In the genomic region with DNA sequence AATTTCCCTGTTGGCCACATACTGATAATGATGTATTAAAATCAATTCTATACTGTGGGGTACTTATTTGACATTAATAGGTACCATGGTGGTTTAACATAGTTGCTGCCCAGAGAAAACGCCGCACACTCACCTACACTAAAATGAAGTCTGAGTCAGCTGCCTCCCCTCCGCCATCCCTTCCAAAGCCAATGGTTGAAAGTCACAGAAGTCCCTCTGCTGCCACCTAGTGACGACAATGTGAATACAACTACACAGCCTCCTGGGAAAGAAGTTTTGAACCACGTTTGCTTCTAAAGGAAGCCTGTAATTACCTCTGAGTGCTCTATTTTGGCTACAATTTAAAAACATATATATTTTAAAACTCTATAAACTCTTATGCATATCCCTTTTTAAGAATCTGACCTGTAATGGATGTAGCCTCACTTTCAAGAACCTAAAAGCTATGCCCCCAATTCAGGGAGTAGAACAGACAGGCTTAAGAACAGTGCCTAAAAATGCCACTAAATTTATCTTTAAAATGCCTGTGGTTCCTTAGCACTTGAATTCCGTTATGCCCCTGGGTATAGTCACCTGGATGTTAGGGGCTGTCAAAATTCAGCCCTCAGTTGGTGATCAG, we compare ENCODE assay signal across 8 cellular contexts. TPM values are rescaled to one million over a fixed set of nuclear protein-coding genes. Genes with fewer than 3 reads are reported as not detected.
DNase-seq lines count a peak whose midpoint lies in the region; ATAC-seq and TF ChIP-seq lines count a peak whose summit lies in the region.

No MANE protein-coding gene starts in this region.

- H3K9me3 ChIP-seq in AG04450 (ENCODE audit: control insufficient read depth, insufficient read depth, low read length) = no peaks in the 10 kb centered on the region; the same call in 1 of the 2 replicates

- peak; percentile 81 for ATAC-seq in GM18907 (IDR thresholded peaks at IDR 0.05; ENCODE audit: unreplicated experiment)

- CTCF ChIA-PET in AG04450 (lab: Charles Lee) = interaction anchor here (0.5 to 3.9 kb wide), 23 partner anchors 11 to 295 kb away, joined by 3 to 23 read pairs (median 4); a partner anchor contains a TSS

- H3K4me3 ChIP-seq in AG04450 (ENCODE audit: low read depth, low read length) (no peak overlapping the region), HL-60 (replicated peaks; ENCODE audit: insufficient read depth, low read length) (no peak overlapping the region)

- TF ChIP-seq CTCF in AG04450 (IDR thresholded peaks at IDR 0.05; ENCODE audit: low read depth, low read length) (peak; percentile 88), HL-60 (IDR thresholded peaks at IDR 0.05; ENCODE audit: insufficient read depth, low read length) (peak; percentile 49)

- POLR2A ChIA-PET in AG04450 (lab: Yijun Ruan, JAX) = no interaction called here

- DNase-seq in AG04450 (ENCODE audit: low read depth, low spot score) (peak; percentile 64), HL-60 (ENCODE audit: low read depth in 1 of 2, low spot score in 1 of 2) (peak; percentile 32 to 69), NCI-H82 (lab: John Stamatoyannopoulos, UW) (peak; percentile 93), medulla oblongata (ENCODE audit: extremely low spot score) (peak; percentile 95)
- DNase-seq in activated CD4-positive, alpha-beta T cell treated with anti-CD3 and anti-CD28 coated beads, Interleukin-2, amount 50 U/mL, for 4 hours = peak; percentile 73 to 74
- peak; percentile 75 for DNase-seq in effector CD4-positive, alpha-beta T cell
- peak; percentile 34 for DNase-seq in stimulated activated CD8-positive, alpha-beta memory T cell treated with anti-CD3 and anti-CD28 coated beads, Interleukin-12 subunit alpha, Interleukin-12 subunit beta, amount 100 ng/mL, for 4 hours (ENCODE audit: low read depth)

- peaks cover 6% of the 10 kb centered on the region for H3K27me3 ChIP-seq in AG04450 (ENCODE audit: control insufficient read depth, insufficient read depth, low read length)
- no peaks in the 10 kb centered on the region for H3K27me3 ChIP-seq in HL-60 (ENCODE audit: insufficient read depth, poor library complexity, severe bottlenecking)

- H3K27ac ChIP-seq in AG04450 (ENCODE audit: low read depth, low read length) (no peak overlapping the region), HL-60 (replicated peaks) (no peak overlapping the region)

RNA-seq across cellular contexts. Expression of a gene that starts 20.6 kb away (rescaled TPM):
- 83.7 and 88.4 TPM in 2 replicates for polyA plus RNA-seq in AG04450 (2011; rRNA removed)
- 44.8 and 49.7 TPM in 2 replicates for polyA minus RNA-seq in AG04450 (2011; rRNA and poly(A)+ RNA removed)

Comparison
In these comparisons a context has a peak if more than half of its experiments do, and no peak if none do; other contexts are left out.
1. DNase-seq: peak in every context shown above with its lines; median percentile 95 in medulla oblongata; 93 in NCI-H82; 75 in effector CD4-positive, alpha-beta T cell; 74 in activated CD4-positive, alpha-beta T cell treated with anti-CD3 and anti-CD28 coated beads, Interleukin-2, amount 50 U/mL, for 4 hours; 64 in AG04450; 50 in HL-60; 34 in stimulated activated CD8-positive, alpha-beta memory T cell treated with anti-CD3 and anti-CD28 coated beads, Interleukin-12 subunit alpha, Interleukin-12 subunit beta, amount 100 ng/mL, for 4 hours.